In genomic region chr5:568061-568781, GRCh38 we compare ENCODE assay signal across 21 cellular contexts. TPM values are rescaled to one million over a fixed set of nuclear protein-coding genes. Genes with fewer than 3 reads are reported as not detected.
A peak's percentile ranks its signal among the peaks of the same experiment; 100 is the strongest.
DNase-seq lines count a peak whose midpoint lies in the region; ATAC-seq and TF ChIP-seq lines count a peak whose summit lies in the region.
"Had no signal": no experiment of that assay in that cellular context is flagged by ENCODE, and none has a peak within 500 bp of the region (broad histone marks: within the 10 kb centered on the region; RNA-seq: fewer than 3 reads in every experiment).

No MANE protein-coding gene starts in this region.

- DNase-seq in CD14-positive monocyte (ENCODE audit: low spot score), result no peak
- DNase-seq in NCI-H345 (lab: John Stamatoyannopoulos, UW), result peak; percentile 53
- peak; percentile 77 for DNase-seq in chondrocyte (ENCODE audit: low spot score)
- peak; percentile 31 for DNase-seq in retina
- DNase-seq: activated naive CD4-positive, alpha-beta T cell treated with anti-CD3 and anti-CD28 coated beads for 36 hours; activated T-cell treated with anti-CD3 and anti-CD28 coated beads, Interleukin-2, amount 50 U/mL, for 24 hours; CD8-positive, alpha-beta memory T cell; central memory CD4-positive, alpha-beta T cell; gastrocnemius medialis; hypothalamus; islet precursor cell; Karpas-422; NCI-H2171; NCI-H82; nucleus accumbens; PC-3; SJCRH30 had no signal

- intact Hi-C loops in CD14-positive monocyte (cut with micrococcal nuclease), result no loop called here

- peak overlapping the region; percentile 44 to 45 for H3K4me3 Mint-ChIP-seq in CD14-positive monocyte
- H3K4me3 Mint-ChIP-seq in chondrocyte (ENCODE audit: unreplicated experiment), result no peak overlapping the region
- H3K4me3 Mint-ChIP-seq: activated naive CD4-positive, alpha-beta T cell treated with anti-CD3 and anti-CD28 coated beads for 36 hours; activated T-cell treated with anti-CD3 and anti-CD28 coated beads, Interleukin-2, amount 50 U/mL, for 24 hours; CD8-positive, alpha-beta memory T cell; T-helper 1 cell treated with Interleukin-12 subunit alpha and Interleukin-12 subunit beta and Interleukin-4 antibody, amounts not matched to agents 30 μg/mL and 1 μg/mL, for 36 hours had no signal

- H3K9me3 Mint-ChIP-seq in CD14-positive monocyte (peaks cover 0 to 11% (median 6%) of the 10 kb centered on the region in 7 donors), chondrocyte (ENCODE audit: low read depth) (peaks cover 12% of the 10 kb centered on the region)
- H3K9me3 Mint-ChIP-seq: activated naive CD4-positive, alpha-beta T cell treated with anti-CD3 and anti-CD28 coated beads for 36 hours; activated T-cell treated with anti-CD3 and anti-CD28 coated beads, Interleukin-2, amount 50 U/mL, for 24 hours; CD8-positive, alpha-beta memory T cell; T-helper 1 cell treated with Interleukin-12 subunit alpha and Interleukin-12 subunit beta and Interleukin-4 antibody, amounts not matched to agents 30 μg/mL and 1 μg/mL, for 36 hours had no signal

- ATAC-seq in GM18517 (IDR thresholded peaks at IDR 0.05; ENCODE audit: unreplicated experiment), result no peak
- ATAC-seq in HG03520 (IDR thresholded peaks at IDR 0.05; ENCODE audit: unreplicated experiment), result no peak
- no peak for ATAC-seq in GM21360 (IDR thresholded peaks at IDR 0.05; ENCODE audit: unreplicated experiment)
- ATAC-seq: gastrocnemius medialis, PC-3 had no signal

- H3K36me3 Mint-ChIP-seq in CD14-positive monocyte, result no peaks in the 10 kb centered on the region
- H3K36me3 Mint-ChIP-seq in chondrocyte (ENCODE audit: low read depth), result peaks cover 4% of the 10 kb centered on the region
- H3K36me3 Mint-ChIP-seq: CD8-positive, alpha-beta memory T cell had no signal

- H3K4me1 Mint-ChIP-seq in CD14-positive monocyte (no peaks in the 10 kb centered on the region), chondrocyte (ENCODE audit: low read depth) (peaks cover 5% of the 10 kb centered on the region)
- H3K4me1 Mint-ChIP-seq: CD8-positive, alpha-beta memory T cell had no signal

- TF ChIP-seq CTCF in CD14-positive monocyte (IDR thresholded peaks at IDR 0.05) (no peak), chondrocyte (IDR thresholded peaks at IDR 0.05) (no peak)

- H3K27ac Mint-ChIP-seq in CD14-positive monocyte (no peak overlapping the region), chondrocyte (ENCODE audit: unreplicated experiment) (no peak overlapping the region)
- H3K27ac Mint-ChIP-seq: activated naive CD4-positive, alpha-beta T cell treated with anti-CD3 and anti-CD28 coated beads for 36 hours; activated T-cell treated with anti-CD3 and anti-CD28 coated beads, Interleukin-2, amount 50 U/mL, for 24 hours; CD8-positive, alpha-beta memory T cell; T-helper 1 cell treated with Interleukin-12 subunit alpha and Interleukin-12 subunit beta and Interleukin-4 antibody, amounts not matched to agents 30 μg/mL and 1 μg/mL, for 36 hours had no signal

- H3K27me3 Mint-ChIP-seq in CD14-positive monocyte (ENCODE audit: low read depth in 3 of 3) (peaks cover 17 to 48% (median 21%) of the 10 kb centered on the region in 3 donors), chondrocyte (ENCODE audit: low read depth) (peaks cover 20% of the 10 kb centered on the region)

RNA-seq across cellular contexts. Expression of gene CEP72, which starts 43.9 kb away (rescaled TPM):
- polyA plus RNA-seq in CD14-positive monocyte, result under 1 TPM; 0.13 to 0.24 TPM
- total RNA-seq in chondrocyte, result 2.7 to 4.5 TPM (median 3.3 TPM) in 3 replicates

RNA-seq across cellular contexts. Expression of gene SLC9A3, which starts 44.0 kb away (rescaled TPM):
- polyA plus RNA-seq in CD14-positive monocyte, result under 1 TPM; 0.31 to 0.42 TPM
- total RNA-seq in chondrocyte, result 0.95 to 1.4 TPM (median 1.1 TPM) in 3 replicates
